ENCODE assay signal across 24 cellular contexts in the genomic region with DNA sequence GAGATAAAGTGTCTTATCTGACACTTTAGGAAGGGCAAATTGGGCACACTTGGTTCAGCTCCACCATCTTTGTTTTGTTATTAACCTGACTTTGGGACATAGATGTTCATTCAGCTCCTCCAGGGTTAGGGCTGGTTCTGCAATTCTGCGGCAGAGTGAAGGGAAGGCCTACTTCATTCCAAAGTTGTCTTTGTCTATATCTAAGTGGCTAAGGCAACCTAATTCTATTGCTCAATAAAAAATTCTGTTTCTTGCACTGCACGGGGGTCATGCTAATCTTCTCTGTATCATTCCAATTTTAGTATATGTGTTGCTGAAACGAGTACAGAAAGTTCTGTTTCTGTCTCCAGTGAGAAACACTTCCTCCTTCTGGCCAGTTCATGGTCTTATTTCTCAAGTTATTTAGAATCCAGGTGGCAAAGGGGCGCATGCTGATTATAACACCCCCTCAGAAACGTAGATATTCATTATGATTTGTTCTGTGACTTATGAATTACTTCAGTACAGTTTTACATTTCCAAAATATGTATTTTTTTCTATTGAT.
"Had no signal": no experiment of that assay in that cellular context is flagged by ENCODE, and none has a peak within 500 bp of the region (broad histone marks: within the 10 kb centered on the region; RNA-seq: fewer than 3 reads in every experiment).

No MANE protein-coding gene starts in this region.

- H3K27me3 ChIP-seq: hepatocyte, tibial artery had no signal

- H3K27me3 Mint-ChIP-seq: activated CD4-positive, alpha-beta T cell treated with anti-CD3 and anti-CD28 coated beads, Interleukin-2, amount 10 ng/mL, durations not matched to agents 24 days and 14 days; activated CD8-positive, alpha-beta memory T cell treated with anti-CD3 and anti-CD28 coated beads, Interleukin-2, amount 10 ng/mL, durations not matched to agents 7 days and 5 days; activated CD8-positive, alpha-beta T cell treated with anti-CD3 and anti-CD28 coated beads for 36 hours; activated naive CD4-positive, alpha-beta T cell treated with anti-CD3 and anti-CD28 coated beads, Interleukin-2, amount 10 ng/mL, durations not matched to agents 7 days and 5 days; brain; dendritic cell treated with granulocyte-macrophage colony-stimulating factor and Interleukin-4, amounts not matched to agents 40 ng/mL and 50 ng/mL, for 4 days; progenitor cell of endocrine pancreas; stimulated activated naive CD8-positive, alpha-beta T cell treated with anti-CD3 and anti-CD28 coated beads, Interleukin-15, amount 100 ng/mL, for 72 hours; T-helper 17 cell had no signal

- H3K4me1 Mint-ChIP-seq: activated CD4-positive, alpha-beta T cell treated with anti-CD3 and anti-CD28 coated beads, Interleukin-2, amount 10 ng/mL, durations not matched to agents 24 days and 14 days; activated CD8-positive, alpha-beta memory T cell treated with anti-CD3 and anti-CD28 coated beads, Interleukin-2, amount 10 ng/mL, durations not matched to agents 7 days and 5 days; activated naive CD4-positive, alpha-beta T cell treated with anti-CD3 and anti-CD28 coated beads, Interleukin-2, amount 10 ng/mL, durations not matched to agents 7 days and 5 days; brain; mesothelial cell of epicardium; natural killer cell; stimulated activated naive CD8-positive, alpha-beta T cell treated with anti-CD3 and anti-CD28 coated beads, Interleukin-15, amount 100 ng/mL, for 72 hours had no signal

- H3K4me3 Mint-ChIP-seq: activated CD4-positive, alpha-beta T cell treated with anti-CD3 and anti-CD28 coated beads, Interleukin-2, amount 10 ng/mL, durations not matched to agents 24 days and 14 days; activated CD8-positive, alpha-beta memory T cell treated with anti-CD3 and anti-CD28 coated beads, Interleukin-2, amount 10 ng/mL, durations not matched to agents 7 days and 5 days; activated CD8-positive, alpha-beta T cell treated with anti-CD3 and anti-CD28 coated beads for 36 hours; activated naive CD4-positive, alpha-beta T cell treated with anti-CD3 and anti-CD28 coated beads, Interleukin-2, amount 10 ng/mL, durations not matched to agents 7 days and 5 days; brain; dendritic cell treated with granulocyte-macrophage colony-stimulating factor and Interleukin-4, amounts not matched to agents 40 ng/mL and 50 ng/mL, for 4 days; immature natural killer cell; mesothelial cell of epicardium; natural killer cell; stimulated activated naive CD8-positive, alpha-beta T cell treated with anti-CD3 and anti-CD28 coated beads, Interleukin-15, amount 100 ng/mL, for 72 hours; T-helper 17 cell had no signal

- H3K27ac ChIP-seq: hepatocyte, tibial artery had no signal

- H3K4me2 ChIP-seq: hepatocyte had no signal

- H3K36me3 Mint-ChIP-seq: natural killer cell had no signal

- H2AFZ ChIP-seq: hepatocyte had no signal

- DNase-seq: activated CD4-positive, alpha-beta T cell treated with anti-CD3 and anti-CD28 coated beads, Interleukin-2, amount 10 ng/mL, durations not matched to agents 24 days and 14 days; activated CD8-positive, alpha-beta memory T cell treated with anti-CD3 and anti-CD28 coated beads, Interleukin-2, amount 10 ng/mL, durations not matched to agents 7 days and 5 days; activated CD8-positive, alpha-beta T cell treated with anti-CD3 and anti-CD28 coated beads for 36 hours; activated effector memory CD4-positive, alpha-beta T cell treated with anti-CD3 and anti-CD28 coated beads, Interleukin-2, amount 50 U/mL, for 16 hours; activated naive CD4-positive, alpha-beta T cell treated with anti-CD3 and anti-CD28 coated beads, Interleukin-2, amount 10 ng/mL, durations not matched to agents 7 days and 5 days; activated T-cell treated with anti-CD3 and anti-CD28 coated beads for 4 hours; anterior cingulate cortex; caudate nucleus; effector CD4-positive, alpha-beta T cell; erythroblast; foreskin fibroblast; immature natural killer cell; natural killer cell; retina; stimulated activated CD4-positive, alpha-beta T cell treated with anti-CD3 and anti-CD28 coated beads, Interleukin-4, amount 100 ng/mL, for 4 hours; stimulated activated naive CD8-positive, alpha-beta T cell treated with anti-CD3 and anti-CD28 coated beads, Interleukin-15, amount 100 ng/mL, for 72 hours; T-helper 17 cell; tibial artery had no signal

- H3K4me3 ChIP-seq: hepatocyte, tibial artery had no signal

- H3K27ac Mint-ChIP-seq: activated CD4-positive, alpha-beta T cell treated with anti-CD3 and anti-CD28 coated beads, Interleukin-2, amount 10 ng/mL, durations not matched to agents 24 days and 14 days; activated CD8-positive, alpha-beta memory T cell treated with anti-CD3 and anti-CD28 coated beads, Interleukin-2, amount 10 ng/mL, durations not matched to agents 7 days and 5 days; activated CD8-positive, alpha-beta T cell treated with anti-CD3 and anti-CD28 coated beads for 36 hours; activated naive CD4-positive, alpha-beta T cell treated with anti-CD3 and anti-CD28 coated beads, Interleukin-2, amount 10 ng/mL, durations not matched to agents 7 days and 5 days; brain; dendritic cell treated with granulocyte-macrophage colony-stimulating factor and Interleukin-4, amounts not matched to agents 40 ng/mL and 50 ng/mL, for 4 days; immature natural killer cell; mesothelial cell of epicardium; natural killer cell; progenitor cell of endocrine pancreas; stimulated activated naive CD8-positive, alpha-beta T cell treated with anti-CD3 and anti-CD28 coated beads, Interleukin-15, amount 100 ng/mL, for 72 hours; T-helper 17 cell had no signal

- H3K9me3 Mint-ChIP-seq: activated CD4-positive, alpha-beta T cell treated with anti-CD3 and anti-CD28 coated beads, Interleukin-2, amount 10 ng/mL, durations not matched to agents 24 days and 14 days; activated CD8-positive, alpha-beta T cell treated with anti-CD3 and anti-CD28 coated beads for 36 hours; activated naive CD4-positive, alpha-beta T cell treated with anti-CD3 and anti-CD28 coated beads, Interleukin-2, amount 10 ng/mL, durations not matched to agents 7 days and 5 days; dendritic cell treated with granulocyte-macrophage colony-stimulating factor and Interleukin-4, amounts not matched to agents 40 ng/mL and 50 ng/mL, for 4 days; immature natural killer cell; mesothelial cell of epicardium; natural killer cell; stimulated activated naive CD8-positive, alpha-beta T cell treated with anti-CD3 and anti-CD28 coated beads, Interleukin-15, amount 100 ng/mL, for 72 hours had no signal

- ATAC-seq: activated CD8-positive, alpha-beta memory T cell treated with anti-CD3 and anti-CD28 coated beads, Interleukin-2, amount 10 ng/mL, durations not matched to agents 7 days and 5 days; activated CD8-positive, alpha-beta T cell treated with anti-CD3 and anti-CD28 coated beads for 36 hours; left lobe of liver; natural killer cell; stimulated activated naive CD8-positive, alpha-beta T cell treated with anti-CD3 and anti-CD28 coated beads, Interleukin-15, amount 100 ng/mL, for 72 hours; T-helper 17 cell had no signal

- H3K4me1 ChIP-seq: tibial artery had no signal

- H3K9me3 ChIP-seq: tibial artery had no signal

- H3K79me2 ChIP-seq: hepatocyte had no signal
